ENCODE assay signal across 19 cellular contexts in genomic region chr1:205338011-205338410, GRCh38. TPM values are rescaled to one million over a fixed set of nuclear protein-coding genes. Genes with fewer than 3 reads are reported as not detected.
"Had no signal": no experiment of that assay in that cellular context is flagged by ENCODE, and none has a peak within 500 bp of the region (broad histone marks: within the 10 kb centered on the region; RNA-seq: fewer than 3 reads in every experiment).

No MANE protein-coding gene starts in this region.

- DNase-seq: KBM-7, MG63, NCI-H1092, NCI-H1105 treated with DMSO at 0.1 percent for 48 hours, NCI-H1417 treated with DMSO at 0.1 percent for 48 hours, NCI-H146, NCI-H187, NCI-H2029, NCI-H2171 treated with DMSO at 0.1 percent for 48 hours, NCI-H345, NCI-H446 treated with DMSO at 0.1 percent for 48 hours, NCI-H510A treated with DMSO at 0.1 percent for 48 hours, NCI-H526, Right ventricle myocardium superior, RPMI8226, SIG-M5 had no signal

RNA-seq across cellular contexts. Expression of gene KLHDC8A, which starts 18.7 kb away (rescaled TPM):
- total RNA-seq: HT-29, LHCN-M2, SJSA1 had no signal
